21 cellular contexts compared by ENCODE assay signal in the genomic region with DNA sequence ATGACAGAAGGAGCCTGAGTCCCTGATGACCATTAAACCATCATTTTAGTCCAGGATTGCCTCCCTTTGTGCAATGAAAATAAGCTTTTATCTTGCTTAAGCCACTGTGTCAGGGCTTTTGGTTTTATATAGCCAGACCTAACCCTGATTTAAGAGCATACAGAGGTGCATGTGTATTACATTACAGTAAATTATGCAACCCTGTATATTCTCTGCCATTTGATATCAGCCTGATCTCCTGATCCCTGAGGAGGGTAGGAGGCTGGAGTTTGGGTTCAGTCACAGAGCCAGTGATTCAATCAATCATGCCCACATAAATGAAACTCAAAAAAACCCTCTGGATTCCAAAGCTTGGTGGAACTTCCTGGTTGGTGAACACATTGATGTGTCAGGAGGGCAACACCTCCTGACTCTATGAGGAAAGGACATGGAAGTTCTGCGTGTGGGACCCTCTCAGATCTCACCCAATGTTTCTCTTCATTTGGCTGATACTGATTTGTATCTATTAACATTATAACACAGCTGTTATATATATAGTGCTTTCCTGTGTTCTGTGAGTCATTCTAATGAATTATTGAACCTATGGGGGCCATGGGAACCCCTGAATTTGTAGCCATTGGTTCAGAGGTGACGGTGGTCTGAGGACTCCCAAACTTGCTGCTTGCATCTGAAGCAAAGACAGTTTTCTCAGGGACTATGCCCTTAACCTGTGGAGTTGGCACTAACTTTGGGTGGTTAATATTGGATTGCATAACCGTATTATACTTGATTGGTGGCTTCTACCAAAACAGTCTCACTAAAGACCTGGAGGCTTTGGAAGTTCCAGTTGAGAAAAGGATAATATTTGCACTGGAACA.
"Had no signal": no experiment of that assay in that cellular context is flagged by ENCODE, and none has a peak within 500 bp of the region (broad histone marks: within the 10 kb centered on the region; RNA-seq: fewer than 3 reads in every experiment).

No MANE protein-coding gene starts in this region.

- H3K27me3 ChIP-seq: adrenal gland, brain microvascular endothelial cell, esophagus muscularis mucosa, foreskin keratinocyte, right atrium auricular region, spleen had no signal

- H3K4me1 ChIP-seq: adrenal gland, esophagus muscularis mucosa, foreskin keratinocyte, left ventricle myocardium inferior, right atrium auricular region, spleen had no signal

- H3K36me3 Mint-ChIP-seq: stimulated activated memory B cell treated with anti-CD40 and anti-IgM and Interleukin-4, amounts not matched to agents 10 μg/mL and 1 μg/mL and 100 μg/mL, for 72 hours; type B pancreatic cell had no signal

- H3K27ac Mint-ChIP-seq: activated CD4-positive, alpha-beta T cell treated with anti-CD3 and anti-CD28 coated beads for 36 hours; activated CD8-positive, alpha-beta T cell treated with anti-CD3 and anti-CD28 coated beads, Interleukin-2, amount 10 ng/mL, durations not matched to agents 7 days and 5 days; activated T-helper 1 cell treated with anti-CD3 and anti-CD28 coated beads, Interleukin-12 subunit alpha, Interleukin-12 subunit beta, Interleukin-2, Interleukin-4 antibody, amounts not matched to agents 30 ng/mL and 10 ng/mL and 1 ng/mL, durations not matched to agents 14 hours and 24 hours and 36 hours; stimulated activated memory B cell treated with anti-CD40 and anti-IgM and Interleukin-4, amounts not matched to agents 10 μg/mL and 1 μg/mL and 100 μg/mL, for 72 hours; type B pancreatic cell had no signal

- H3K9me3 ChIP-seq: adrenal gland, esophagus muscularis mucosa, left ventricle myocardium inferior, right atrium auricular region, spleen had no signal

- H3K27ac ChIP-seq: adrenal gland, brain microvascular endothelial cell, esophagus muscularis mucosa, foreskin keratinocyte, left ventricle myocardium inferior, right atrium auricular region, spleen, VCaP had no signal

- DNase-seq: activated CD4-positive, alpha-beta T cell treated with anti-CD3 and anti-CD28 coated beads for 36 hours; activated CD8-positive, alpha-beta memory T cell treated with anti-CD3 and anti-CD28 coated beads, Interleukin-2, amount 50 U/mL, for 48 hours; activated CD8-positive, alpha-beta T cell treated with anti-CD3 and anti-CD28 coated beads, Interleukin-2, amount 10 ng/mL, durations not matched to agents 7 days and 5 days; activated naive CD4-positive, alpha-beta T cell; adrenal gland; brain microvascular endothelial cell; cerebellar nuclear complex; foreskin keratinocyte; head of caudate nucleus; left ventricle myocardium inferior; mesenchymal stem cell; spleen; stimulated activated CD4-positive, alpha-beta T cell treated with anti-CD3 and anti-CD28 coated beads, Interleukin-1b, Interleukin-23, amount 100 ng/mL, for 48 hours; substantia nigra; T1000 had no signal

- H3K27me3 Mint-ChIP-seq: activated CD4-positive, alpha-beta T cell treated with anti-CD3 and anti-CD28 coated beads for 36 hours had no signal

- H3K4me3 ChIP-seq: adrenal gland, esophagus muscularis mucosa, left ventricle myocardium inferior, right atrium auricular region, spleen had no signal

- H3K9me3 Mint-ChIP-seq: activated T-helper 1 cell treated with anti-CD3 and anti-CD28 coated beads, Interleukin-12 subunit alpha, Interleukin-12 subunit beta, Interleukin-2, Interleukin-4 antibody, amounts not matched to agents 30 ng/mL and 10 ng/mL and 1 ng/mL, durations not matched to agents 14 hours and 24 hours and 36 hours; stimulated activated memory B cell treated with anti-CD40 and anti-IgM and Interleukin-4, amounts not matched to agents 10 μg/mL and 1 μg/mL and 100 μg/mL, for 72 hours; type B pancreatic cell had no signal

- H3K36me3 ChIP-seq: adrenal gland, brain microvascular endothelial cell, esophagus muscularis mucosa, left ventricle myocardium inferior, right atrium auricular region, spleen had no signal

- H3K4me1 Mint-ChIP-seq: activated CD4-positive, alpha-beta T cell treated with anti-CD3 and anti-CD28 coated beads for 36 hours; stimulated activated memory B cell treated with anti-CD40 and anti-IgM and Interleukin-4, amounts not matched to agents 10 μg/mL and 1 μg/mL and 100 μg/mL, for 72 hours had no signal

- H3K4me3 Mint-ChIP-seq: activated CD4-positive, alpha-beta T cell treated with anti-CD3 and anti-CD28 coated beads for 36 hours; activated CD8-positive, alpha-beta T cell treated with anti-CD3 and anti-CD28 coated beads, Interleukin-2, amount 10 ng/mL, durations not matched to agents 7 days and 5 days; activated T-helper 1 cell treated with anti-CD3 and anti-CD28 coated beads, Interleukin-12 subunit alpha, Interleukin-12 subunit beta, Interleukin-2, Interleukin-4 antibody, amounts not matched to agents 30 ng/mL and 10 ng/mL and 1 ng/mL, durations not matched to agents 14 hours and 24 hours and 36 hours; stimulated activated memory B cell treated with anti-CD40 and anti-IgM and Interleukin-4, amounts not matched to agents 10 μg/mL and 1 μg/mL and 100 μg/mL, for 72 hours; type B pancreatic cell had no signal
